ENCODE assay signal across 26 cellular contexts in the genomic region with DNA sequence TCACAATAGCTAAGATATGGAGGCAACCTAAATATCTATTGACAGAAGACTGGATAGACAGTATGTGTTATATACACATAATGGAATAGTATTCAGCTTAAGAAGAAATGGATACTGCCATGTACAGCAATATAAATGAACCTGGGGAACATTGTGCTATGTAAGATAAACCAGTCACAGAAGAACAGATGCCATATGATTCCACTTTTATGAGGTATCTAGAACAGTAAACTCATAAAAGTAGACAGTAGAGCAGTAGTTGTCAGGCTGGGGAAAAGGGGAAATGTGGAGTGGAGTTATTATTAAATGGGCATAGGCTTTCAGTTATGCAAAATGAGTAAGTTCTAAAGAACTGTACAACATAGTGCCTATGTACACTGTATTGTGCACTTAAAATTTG.
"Had no signal": no experiment of that assay in that cellular context is flagged by ENCODE, and none has a peak within 500 bp of the region (broad histone marks: within the 10 kb centered on the region; RNA-seq: fewer than 3 reads in every experiment).

No MANE protein-coding gene starts in this region.

- H3K4me1 ChIP-seq: pancreas, psoas muscle, right lobe of liver, stomach, thyroid gland, tibial nerve, upper lobe of left lung, vagina had no signal

- H3K4me3 ChIP-seq: pancreas, psoas muscle, right lobe of liver, sigmoid colon, stomach, thoracic aorta, thyroid gland, tibial nerve, upper lobe of left lung, vagina had no signal

- H3K4me3 Mint-ChIP-seq: natural killer cell treated with Interleukin-12 subunit alpha and Interleukin-12 subunit beta and Interleukin-15 and Interleukin-18, amount 100 ng/mL, for 72 hours; nephron progenitor cell; neural crest cell; stimulated activated effector memory CD8-positive, alpha-beta T cell treated with anti-CD3 and anti-CD28 coated beads, Interleukin-12 subunit alpha, Interleukin-12 subunit beta, amount 100 ng/mL, for 72 hours; stimulated activated naive B cell treated with anti-CD40 and anti-IgM and Interleukin-4, amounts not matched to agents 10 μg/mL and 1 μg/mL and 100 μg/mL, for 72 hours; stimulated activated naive CD8-positive, alpha-beta T cell treated with anti-CD3 and anti-CD28 coated beads, Interleukin-15, Interleukin-2, amounts not matched to agents 100 ng/mL and 50 ng/mL, for 24 hours had no signal

- H3K36me3 Mint-ChIP-seq: natural killer cell treated with Interleukin-12 subunit alpha and Interleukin-12 subunit beta and Interleukin-15 and Interleukin-18, amount 100 ng/mL, for 72 hours; stimulated activated effector memory CD8-positive, alpha-beta T cell treated with anti-CD3 and anti-CD28 coated beads, Interleukin-12 subunit alpha, Interleukin-12 subunit beta, amount 100 ng/mL, for 72 hours; stimulated activated naive B cell treated with anti-CD40 and anti-IgM and Interleukin-4, amounts not matched to agents 10 μg/mL and 1 μg/mL and 100 μg/mL, for 72 hours had no signal

- DNase-seq: nephron progenitor cell; nucleus accumbens; pancreas; psoas muscle; right cardiac atrium; right lobe of liver; sigmoid colon; small intestine; stimulated activated CD4-positive, alpha-beta T cell treated with anti-CD3 and anti-CD28 coated beads, Interleukin-15, amount 100 ng/mL, for 24 hours; stimulated activated CD4-positive, alpha-beta T cell treated with anti-CD3 and anti-CD28 coated beads, Interleukin-2, amount 100 ng/mL, for 24 hours; stimulated activated CD4-positive, alpha-beta T cell treated with anti-CD3 and anti-CD28 coated beads, Interleukin-2, amount 100 ng/mL, for 48 hours; stimulated activated CD4-positive, alpha-beta T cell treated with anti-CD3 and anti-CD28 coated beads, Interleukin-4, amount 100 ng/mL, for 24 hours; stimulated activated naive B cell treated with anti-CD40 and anti-IgM and Interleukin-4, amounts not matched to agents 10 μg/mL and 1 μg/mL and 100 μg/mL, for 72 hours; stimulated activated naive CD4-positive, alpha-beta T cell treated with Interleukin-2 at 50 U/mL for 16 hours; stomach; thyroid gland; trophoblast cell; upper lobe of left lung had no signal

- H3K4me1 Mint-ChIP-seq: nephron progenitor cell; neural crest cell; stimulated activated effector memory CD8-positive, alpha-beta T cell treated with anti-CD3 and anti-CD28 coated beads, Interleukin-12 subunit alpha, Interleukin-12 subunit beta, amount 100 ng/mL, for 72 hours; stimulated activated naive B cell treated with anti-CD40 and anti-IgM and Interleukin-4, amounts not matched to agents 10 μg/mL and 1 μg/mL and 100 μg/mL, for 72 hours had no signal

- H3K9me3 Mint-ChIP-seq: nephron progenitor cell; stimulated activated naive CD8-positive, alpha-beta T cell treated with anti-CD3 and anti-CD28 coated beads, Interleukin-15, Interleukin-2, amounts not matched to agents 100 ng/mL and 50 ng/mL, for 24 hours had no signal

- ATAC-seq: natural killer cell treated with Interleukin-12 subunit alpha and Interleukin-12 subunit beta and Interleukin-15 and Interleukin-18, amount 100 ng/mL, for 72 hours; pancreas; psoas muscle; right cardiac atrium; right lobe of liver; stimulated activated effector memory CD8-positive, alpha-beta T cell treated with anti-CD3 and anti-CD28 coated beads, Interleukin-12 subunit alpha, Interleukin-12 subunit beta, amount 100 ng/mL, for 72 hours; stimulated activated naive B cell treated with anti-CD40 and anti-IgM and Interleukin-4, amounts not matched to agents 10 μg/mL and 1 μg/mL and 100 μg/mL, for 72 hours had no signal

- H3K27ac Mint-ChIP-seq: natural killer cell treated with Interleukin-12 subunit alpha and Interleukin-12 subunit beta and Interleukin-15 and Interleukin-18, amount 100 ng/mL, for 72 hours; nephron progenitor cell; stimulated activated effector memory CD8-positive, alpha-beta T cell treated with anti-CD3 and anti-CD28 coated beads, Interleukin-12 subunit alpha, Interleukin-12 subunit beta, amount 100 ng/mL, for 72 hours; stimulated activated naive B cell treated with anti-CD40 and anti-IgM and Interleukin-4, amounts not matched to agents 10 μg/mL and 1 μg/mL and 100 μg/mL, for 72 hours; stimulated activated naive CD8-positive, alpha-beta T cell treated with anti-CD3 and anti-CD28 coated beads, Interleukin-15, Interleukin-2, amounts not matched to agents 100 ng/mL and 50 ng/mL, for 24 hours had no signal

- H3K27me3 ChIP-seq: neutrophil, pancreas, right lobe of liver, sigmoid colon, stomach, thyroid gland, tibial nerve, upper lobe of left lung, vagina had no signal

- H3K27ac ChIP-seq: neutrophil, pancreas, psoas muscle, right lobe of liver, sigmoid colon, stomach, thoracic aorta, thyroid gland, tibial nerve, upper lobe of left lung, vagina had no signal

- H3K9me3 ChIP-seq: neutrophil, pancreas, psoas muscle, right lobe of liver, sigmoid colon, stomach, thoracic aorta, thyroid gland, tibial nerve, upper lobe of left lung, vagina had no signal

- H3K27me3 Mint-ChIP-seq: natural killer cell treated with Interleukin-12 subunit alpha and Interleukin-12 subunit beta and Interleukin-15 and Interleukin-18, amount 100 ng/mL, for 72 hours; stimulated activated naive B cell treated with anti-CD40 and anti-IgM and Interleukin-4, amounts not matched to agents 10 μg/mL and 1 μg/mL and 100 μg/mL, for 72 hours; stimulated activated naive CD8-positive, alpha-beta T cell treated with anti-CD3 and anti-CD28 coated beads, Interleukin-15, Interleukin-2, amounts not matched to agents 100 ng/mL and 50 ng/mL, for 24 hours had no signal

- H3K36me3 ChIP-seq: neutrophil, pancreas, right lobe of liver, sigmoid colon, stomach, thoracic aorta, thyroid gland, tibial nerve, upper lobe of left lung, vagina had no signal
